Comparison of ENCODE assay signal across 20 cellular contexts in the genomic region with DNA sequence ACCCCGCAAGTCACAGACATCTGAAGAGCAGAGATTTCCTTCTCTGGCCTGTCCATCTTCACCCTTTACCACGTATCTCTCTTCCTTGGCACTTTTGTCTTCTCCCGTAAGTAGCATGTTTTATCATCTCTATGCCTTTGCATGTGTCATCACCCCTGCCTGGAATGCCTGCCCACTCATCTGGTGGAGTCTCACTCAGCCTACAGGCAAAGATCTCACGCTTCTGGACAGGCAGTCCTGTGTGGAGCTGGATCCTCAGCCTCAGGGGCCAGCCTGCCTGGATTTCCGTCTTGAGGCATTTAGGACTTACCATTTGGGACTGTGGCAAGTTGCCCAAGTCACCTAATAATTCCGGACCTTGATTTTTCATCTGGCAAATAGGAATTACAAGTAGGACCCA.
A peak's percentile ranks its signal among the peaks of the same experiment; 100 is the strongest.
DNase-seq lines count a peak whose midpoint lies in the region; ATAC-seq and TF ChIP-seq lines count a peak whose summit lies in the region.
"Had no signal": no experiment of that assay in that cellular context is flagged by ENCODE, and none has a peak within 500 bp of the region (broad histone marks: within the 10 kb centered on the region; RNA-seq: fewer than 3 reads in every experiment).

No MANE protein-coding gene starts in this region.

- H3K9me3 ChIP-seq in cardiac muscle cell (ENCODE audit: low read depth) = no peaks in the 10 kb centered on the region
- no peaks in the 10 kb centered on the region for H3K9me3 ChIP-seq in hepatocyte (ENCODE audit: low read depth)
- no peaks in the 10 kb centered on the region for H3K9me3 ChIP-seq in esophagus muscularis mucosa
- H3K9me3 ChIP-seq: BE2C, HAP-1 had no signal

- peak; percentile 16 to 50 for DNase-seq in cardiac muscle cell (ENCODE audit: low read depth in 1 of 2, low spot score in 1 of 2)
- DNase-seq in Right ventricle myocardium superior = no peak
- DNase-seq in hepatocyte (ENCODE audit: low spot score) = peak; percentile 11
- no peak for DNase-seq in DMS79 treated with DMSO at 0.1 percent for 48 hours (lab: John Stamatoyannopoulos, UW)
- no peak for DNase-seq in AG08395 (ENCODE audit: low spot score)
- no peak for DNase-seq in dedifferentiated amniotic fluid mesenchymal stem cell (ENCODE audit: extremely low spot score)
- no peak for DNase-seq in esophagus muscularis mucosa (ENCODE audit: extremely low spot score)
- DNase-seq: 8988T; BE2C; CD4-positive, CD25-positive, alpha-beta regulatory T cell; DMS153; Kasumi-1; MM.1S; NCI-H1092; NCI-H146; NCI-H2081 treated with DMSO at 0.1 percent for 48 hours; NCI-H510A; NCI-H774 had no signal

- ATAC-seq in Right ventricle myocardium superior (ENCODE audit: poor library complexity) = no peak

- TF ChIP-seq CTCF in cardiac muscle cell (IDR thresholded peaks at IDR 0.05; ENCODE audit: low read depth, low read length) (no peak), hepatocyte (IDR thresholded peaks at IDR 0.05; ENCODE audit: poor library complexity) (no peak), esophagus muscularis mucosa (IDR thresholded peaks at IDR 0.05) (no peak)

- no peak overlapping the region for H3K4me2 ChIP-seq in hepatocyte

- TF ChIP-seq EP300 in esophagus muscularis mucosa (IDR thresholded peaks at IDR 0.05) = no peak

- H3K4me1 ChIP-seq in cardiac muscle cell (ENCODE audit: low read depth) = peaks cover 7% of the 10 kb centered on the region
- no peaks in the 10 kb centered on the region for H3K4me1 ChIP-seq in hepatocyte (ENCODE audit: insufficient read depth)
- H3K4me1 ChIP-seq in esophagus muscularis mucosa = peaks cover 0 to 10% (median 5%) of the 10 kb centered on the region in 4 donors
- H3K4me1 ChIP-seq: BE2C, HAP-1 had no signal

- intact Hi-C loops in Right ventricle myocardium superior (cut with DNase I) = no loop called here
- intact Hi-C loops in esophagus muscularis mucosa (cut with DNase I) = no loop called here

- no peak for TF ChIP-seq POLR2A in esophagus muscularis mucosa (IDR thresholded peaks at IDR 0.05; ENCODE audit: low read depth)

- H2AFZ ChIP-seq in hepatocyte = no peak overlapping the region

- 81% methylated on average over 6 of the region's 6 CpGs for WGBS in hepatocyte (ENCODE audit: low lambda C conversion rate, missing lambda C conversion rate)
- 77% methylated on average over 6 of the region's 6 CpGs for whole genome bisulfite sequencing in esophagus muscularis mucosa

- no peaks in the 10 kb centered on the region for H3K79me2 ChIP-seq in hepatocyte

- H4K20me1 ChIP-seq in hepatocyte (ENCODE audit: insufficient read depth, poor library complexity, severe bottlenecking) = no peaks in the 10 kb centered on the region

- no peak overlapping the region for H3K27ac ChIP-seq in cardiac muscle cell
- peak overlapping the region; percentile 14 for H3K27ac ChIP-seq in angular gyrus (ENCODE audit: low read depth, low read length)
- H3K27ac ChIP-seq in hepatocyte = no peak overlapping the region
- H3K27ac ChIP-seq in esophagus muscularis mucosa (replicated peaks in 1 of 4) = no peak overlapping the region

- H3K36me3 ChIP-seq in cardiac muscle cell = no peaks in the 10 kb centered on the region
- H3K36me3 ChIP-seq in hepatocyte (replicated peaks; ENCODE audit: insufficient read depth, low read depth) = no peaks in the 10 kb centered on the region
- H3K36me3 ChIP-seq in esophagus muscularis mucosa = no peaks in the 10 kb centered on the region
- H3K36me3 ChIP-seq: BE2C, HAP-1 had no signal

- H3K27me3 ChIP-seq in cardiac muscle cell = no peaks in the 10 kb centered on the region
- no peaks in the 10 kb centered on the region for H3K27me3 ChIP-seq in hepatocyte
- H3K27me3 ChIP-seq in esophagus muscularis mucosa = no peaks in the 10 kb centered on the region
- H3K27me3 ChIP-seq: BE2C had no signal

- H3K4me3 ChIP-seq in cardiac muscle cell = no peak overlapping the region
- no peak overlapping the region for H3K4me3 ChIP-seq in hepatocyte
- H3K4me3 ChIP-seq in esophagus muscularis mucosa = no peak overlapping the region
- H3K4me3 ChIP-seq: HAP-1 had no signal

- no peaks in the 10 kb centered on the region for H3K9me2 ChIP-seq in hepatocyte (replicated peaks; ENCODE audit: insufficient read depth)

Comparison
In these comparisons a context has a peak if more than half of its experiments do, and no peak if none do; other contexts are left out.
1. DNase-seq: peak in cardiac muscle cell (2 of 2) and hepatocyte (single experiment); none in Right ventricle myocardium superior (single experiment), DMS79 treated with DMSO at 0.1 percent for 48 hours (single experiment), AG08395 (single experiment), dedifferentiated amniotic fluid mesenchymal stem cell (single experiment) and esophagus muscularis mucosa (single experiment).